ENCODE assay signal across 1 cellular context in the genomic region with DNA sequence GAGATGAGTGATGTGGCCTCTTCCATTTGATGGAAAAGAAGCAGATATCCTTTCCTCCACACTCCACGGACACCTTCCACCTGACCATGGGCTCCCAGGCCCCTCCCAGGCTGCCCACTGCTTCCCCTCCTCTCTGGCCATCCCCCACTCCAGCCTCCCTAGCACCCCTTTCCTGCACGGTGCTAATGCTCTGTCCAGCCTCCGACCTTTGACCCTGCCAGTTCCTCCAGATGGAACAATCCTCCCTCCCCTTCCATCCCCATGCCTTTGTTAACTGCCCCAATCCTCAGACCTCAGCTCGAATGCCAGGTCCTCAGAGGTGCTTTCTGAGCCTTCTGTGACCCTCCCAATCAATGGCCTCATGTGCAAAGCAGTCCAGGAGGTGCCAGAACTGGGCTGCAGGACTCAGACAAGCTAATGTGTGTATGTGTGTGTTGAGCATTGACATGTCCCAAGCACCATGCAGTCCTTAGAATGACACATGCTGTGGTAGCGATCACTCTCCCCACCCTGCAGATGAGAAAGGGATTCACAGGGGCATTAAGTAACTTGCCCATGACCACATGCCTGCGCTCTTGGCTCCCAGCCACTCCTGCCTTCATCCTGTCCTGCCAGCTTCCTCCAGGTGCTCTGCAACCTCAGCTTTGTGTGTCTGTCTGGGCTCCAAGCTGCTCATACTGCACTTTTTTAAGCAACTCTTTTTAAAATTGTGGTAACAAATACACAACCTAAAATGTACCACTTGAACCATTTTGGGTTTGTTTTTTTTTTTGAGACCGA.
TF ChIP-seq lines count a peak whose summit lies in the region.

No MANE protein-coding gene starts in this region.

TF ChIP-seq in HEK293, 187 proteins besides CTCF, POLR2A, EP300 and RAD21 (continued from another document):
- TF ChIP-seq, protein P1, sequence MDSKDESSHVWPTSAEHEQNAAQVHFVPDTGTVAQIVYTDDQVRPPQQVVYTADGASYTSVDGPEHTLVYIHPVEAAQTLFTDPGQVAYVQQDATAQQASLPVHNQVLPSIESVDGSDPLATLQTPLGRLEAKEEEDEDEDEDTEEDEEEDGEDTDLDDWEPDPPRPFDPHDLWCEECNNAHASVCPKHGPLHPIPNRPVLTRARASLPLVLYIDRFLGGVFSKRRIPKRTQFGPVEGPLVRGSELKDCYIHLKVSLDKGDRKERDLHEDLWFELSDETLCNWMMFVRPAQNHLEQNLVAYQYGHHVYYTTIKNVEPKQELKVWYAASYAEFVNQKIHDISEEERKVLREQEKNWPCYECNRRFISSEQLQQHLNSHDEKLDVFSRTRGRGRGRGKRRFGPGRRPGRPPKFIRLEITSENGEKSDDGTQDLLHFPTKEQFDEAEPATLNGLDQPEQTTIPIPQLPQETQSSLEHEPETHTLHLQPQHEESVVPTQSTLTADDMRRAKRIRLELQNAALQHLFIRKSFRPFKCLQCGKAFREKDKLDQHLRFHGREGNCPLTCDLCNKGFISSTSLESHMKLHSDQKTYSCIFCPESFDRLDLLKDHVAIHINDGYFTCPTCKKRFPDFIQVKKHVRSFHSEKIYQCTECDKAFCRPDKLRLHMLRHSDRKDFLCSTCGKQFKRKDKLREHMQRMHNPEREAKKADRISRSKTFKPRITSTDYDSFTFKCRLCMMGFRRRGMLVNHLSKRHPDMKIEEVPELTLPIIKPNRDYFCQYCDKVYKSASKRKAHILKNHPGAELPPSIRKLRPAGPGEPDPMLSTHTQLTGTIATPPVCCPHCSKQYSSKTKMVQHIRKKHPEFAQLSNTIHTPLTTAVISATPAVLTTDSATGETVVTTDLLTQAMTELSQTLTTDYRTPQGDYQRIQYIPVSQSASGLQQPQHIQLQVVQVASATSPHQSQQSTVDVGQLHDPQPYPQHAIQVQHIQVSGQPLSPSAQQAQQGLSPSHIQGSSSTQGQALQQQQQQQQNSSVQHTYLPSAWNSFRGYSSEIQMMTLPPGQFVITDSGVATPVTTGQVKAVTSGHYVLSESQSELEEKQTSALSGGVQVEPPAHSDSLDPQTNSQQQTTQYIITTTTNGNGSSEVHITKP (tag by site-specific recombination; IDR thresholded peaks at IDR 0.05), result 0 out of 2 replicates have a peak, but pooled peaks have one; percentile 27
